ENCODE assay signal across 14 cellular contexts in genomic region chr7:6260291-6261183, GRCh38. TPM values are rescaled to one million over a fixed set of nuclear protein-coding genes. Genes with fewer than 3 reads are reported as not detected.
DNase-seq lines count a peak whose midpoint lies in the region; ATAC-seq and TF ChIP-seq lines count a peak whose summit lies in the region.
"Had no signal": no experiment of that assay in that cellular context is flagged by ENCODE, and none has a peak within 500 bp of the region (broad histone marks: within the 10 kb centered on the region; RNA-seq: fewer than 3 reads in every experiment).

No MANE protein-coding gene starts in this region.

- no peak overlapping the region for H3K4me2 ChIP-seq in GM23338

- WGBS in lung, 2 donors = 83 to 89% methylated on average over 5 of the region's 5 CpGs

- H3K36me3 ChIP-seq in GM23338 (ENCODE audit: insufficient read depth) = no peaks in the 10 kb centered on the region
- no peaks in the 10 kb centered on the region for H3K36me3 ChIP-seq in lung (ENCODE audit: control insufficient read depth in 2 of 2, insufficient read depth in 2 of 2, low read length in 2 of 2)
- no peaks in the 10 kb centered on the region for H3K36me3 ChIP-seq in subcutaneous abdominal adipose tissue (ENCODE audit: control insufficient read depth in 5 of 5, insufficient read depth in 5 of 5, low read length in 5 of 5)

- intact Hi-C loops in dorsolateral prefrontal cortex (cut with DNase I) = no loop called here

- peaks cover 72% of the 10 kb centered on the region for H3K79me2 ChIP-seq in GM23338 (replicated peaks; ENCODE audit: insufficient read depth)

- H2AFZ ChIP-seq in GM23338 = no peak overlapping the region

- no peak for DNase-seq in GM23338 (ENCODE audit: low spot score)
- DNase-seq in dorsolateral prefrontal cortex = no peak
- DNase-seq in lung (ENCODE audit: low spot score) = no peak
- DNase-seq in stimulated activated CD4-positive, alpha-beta T cell treated with anti-CD3 and anti-CD28 coated beads, Interleukin-15, amount 100 ng/mL, for 24 hours = no peak
- no peak for DNase-seq in anterior cingulate cortex (lab: John Stamatoyannopoulos, UW)
- no peak for DNase-seq in AG08396 (ENCODE audit: low spot score)
- DNase-seq: activated T-cell treated with anti-CD3 and anti-CD28 coated beads, Interleukin-2, amount 50 U/mL, for 48 hours; Karpas-422; NCI-H2171 treated with DMSO at 0.1 percent for 48 hours; stimulated activated CD4-positive, alpha-beta T cell treated with anti-CD3 and anti-CD28 coated beads, Interleukin-1b, Interleukin-23, amount 100 ng/mL, for 48 hours; stimulated activated naive CD4-positive, alpha-beta T cell treated with Interleukin-2 at 50 U/mL for 16 hours had no signal

- peak overlapping the region; percentile 3; the same call in 1 of the 2 replicates for H3K27ac Mint-ChIP-seq in GM23338
- H3K27ac Mint-ChIP-seq: dendritic cell treated with granulocyte-macrophage colony-stimulating factor and Interleukin-4, amounts not matched to agents 40 ng/mL and 50 ng/mL, for 4 days had no signal

- H3K9me3 ChIP-seq in lung (ENCODE audit: control insufficient read depth in 2 of 2, insufficient read depth in 1 of 2, low read length in 1 of 2) (peaks cover 0 to 2% of the 10 kb centered on the region in 2 donors), subcutaneous abdominal adipose tissue (ENCODE audit: control insufficient read depth in 5 of 5, low read length in 5 of 5) (no peaks in the 10 kb centered on the region)

- ATAC-seq in GM23338 (no peak), lung (ENCODE audit: insufficient read depth, low FRiP score) (no peak)
- ATAC-seq in activated CD4-positive, CD25-positive, alpha-beta regulatory T cell treated with anti-CD3 and anti-CD28 coated beads, Interleukin-2, amount 50 U/mL, for 24 hours = no peak

- H3K36me3 Mint-ChIP-seq in GM23338 (ENCODE audit: low read depth) = no peaks in the 10 kb centered on the region

- H3K27me3 Mint-ChIP-seq in GM23338 (ENCODE audit: insufficient read depth, low read depth, poor library complexity) = no peaks in the 10 kb centered on the region

- 0 out of 2 replicates have a peak, but pooled peaks cover 4% of the 10 kb centered on the region for H4K20me1 ChIP-seq in GM23338 (replicated peaks; ENCODE audit: insufficient read depth)

- H3K27me3 ChIP-seq in GM23338 (ENCODE audit: insufficient read depth) = no peaks in the 10 kb centered on the region
- H3K27me3 ChIP-seq in dorsolateral prefrontal cortex = no peaks in the 10 kb centered on the region
- H3K27me3 ChIP-seq in lung (ENCODE audit: control insufficient read depth, insufficient read depth) = no peaks in the 10 kb centered on the region
- no peaks in the 10 kb centered on the region for H3K27me3 ChIP-seq in subcutaneous abdominal adipose tissue (ENCODE audit: control insufficient read depth in 5 of 5, insufficient read depth in 4 of 5, low read length in 5 of 5)

- H3K9ac ChIP-seq in subcutaneous abdominal adipose tissue (ENCODE audit: low read length in 5 of 5) = peak overlapping the region in 1 of 5 donors; percentile 33

- no peaks in the 10 kb centered on the region for H3K9me2 ChIP-seq in GM23338 (ENCODE audit: insufficient read depth)

- H3K9me3 Mint-ChIP-seq in GM23338 = no peaks in the 10 kb centered on the region
- H3K9me3 Mint-ChIP-seq: dendritic cell treated with granulocyte-macrophage colony-stimulating factor and Interleukin-4, amounts not matched to agents 40 ng/mL and 50 ng/mL, for 4 days had no signal

- H3K4me1 Mint-ChIP-seq in GM23338 = peaks cover 38% of the 10 kb centered on the region

- 0 out of 2 replicates have a peak, but pooled peaks cover 8% of the 10 kb centered on the region for H3K4me1 ChIP-seq in GM23338 (ENCODE audit: insufficient read depth)
- peaks cover 8 to 29% of the 10 kb centered on the region in 2 donors for H3K4me1 ChIP-seq in lung (ENCODE audit: control insufficient read depth in 2 of 2, insufficient read depth in 2 of 2, low read length in 2 of 2)
- H3K4me1 ChIP-seq in subcutaneous abdominal adipose tissue (ENCODE audit: control insufficient read depth in 5 of 5, insufficient read depth in 5 of 5, low read length in 5 of 5) = peaks cover 17 to 66% (median 62%) of the 10 kb centered on the region in 5 donors

- H3F3A ChIP-seq in GM23338 (replicated peaks; ENCODE audit: low read depth) = no peaks in the 10 kb centered on the region

- H3K27ac ChIP-seq in GM23338 (ENCODE audit: low read depth) = no peak overlapping the region
- H3K27ac ChIP-seq in dorsolateral prefrontal cortex = peak overlapping the region in 34 of 59 donors; percentile 4 to 72 (median 29)
- H3K27ac ChIP-seq in lung (ENCODE audit: low read depth in 1 of 2, low read length in 1 of 2) = peak overlapping the region; percentile 24 to 74
- H3K27ac ChIP-seq in subcutaneous abdominal adipose tissue (ENCODE audit: low read depth, low read length) = peak overlapping the region; percentile 59

- no peak overlapping the region for H3K4me3 Mint-ChIP-seq in GM23338
- H3K4me3 Mint-ChIP-seq: dendritic cell treated with granulocyte-macrophage colony-stimulating factor and Interleukin-4, amounts not matched to agents 40 ng/mL and 50 ng/mL, for 4 days had no signal

- H3K4me3 ChIP-seq in GM23338 (no peak overlapping the region), dorsolateral prefrontal cortex (no peak overlapping the region), lung (no peak overlapping the region), subcutaneous abdominal adipose tissue (ENCODE audit: low read depth in 1 of 5, low read length in 5 of 5) (peak overlapping the region in 1 of 5 donors; percentile 15)

- TF ChIP-seq CTCF in GM23338 (conservative IDR thresholded peaks at IDR 0.05; ENCODE audit: low read depth in 2 of 2) (no peak), dorsolateral prefrontal cortex (IDR thresholded peaks at IDR 0.05 in 54 of 56, conservative IDR thresholded peaks at IDR 0.05 in 2 of 56; ENCODE audit: low read depth in 1 of 56, partially characterized antibody in 56 of 56) (no peak), lung (IDR thresholded peaks at IDR 0.05; ENCODE audit: control extremely low read depth, extremely low read depth) (no peak)

TF ChIP-seq in GM23338, 12 proteins besides CTCF, POLR2A, EP300 and RAD21:
- TF ChIP-seq POLR2AphosphoS5 (IDR thresholded peaks at IDR 0.05; ENCODE audit: low read depth) = no peak
- no peak for TF ChIP-seq EZH2phosphoT487 (IDR thresholded peaks at IDR 0.05; ENCODE audit: unreplicated experiment)
- TF ChIP-seq ETS1 (IDR thresholded peaks at IDR 0.05) = no peak
- TF ChIP-seq EZH2 (IDR thresholded peaks at IDR 0.05; ENCODE audit: low read depth, unreplicated experiment) = no peak
- no peak for TF ChIP-seq ZNF114 (CRISPR knock-in tag; IDR thresholded peaks at IDR 0.05)
- TF ChIP-seq CREB1 (CRISPR knock-in tag; IDR thresholded peaks at IDR 0.05; ENCODE audit: low read depth) = no peak

RNA-seq across cellular contexts. Expression of gene CYTH3, which starts 11.9 kb away (rescaled TPM):
- total RNA-seq in GM23338 (2014; rRNA removed; shearing (Covaris generic)) = 15.3 and 28.3 TPM in 2 replicates
- polyA plus RNA-seq in GM23338 (2016; fragmentation: Nextera tagmentation; extraction: Ambion mirVana) (4.6 and 5.9 TPM in 2 replicates), lung (10 to 100 TPM in 1 of 2 donors, 1 to 10 TPM in 1; 8.2 to 12.4 TPM)
- total RNA-seq in dorsolateral prefrontal cortex (10 to 100 TPM; 18.6 to 63.4 (median 41.6) TPM), lung (10 to 100 TPM; 18.6 to 28.7 TPM)
